ENCODE assay signal across 1 cellular context in genomic region chr13:102845630-102846260, GRCh38.
TF ChIP-seq lines count a peak whose summit lies in the region.

Gene ERCC5, plus strand, starts transcription at chr13:102846032. Its CDS starts 235 bp downstream, at chr13:102846267.

TF ChIP-seq in HEK293, 187 proteins besides CTCF, POLR2A, EP300 and RAD21 (continued from another document and continues in another):
- TF ChIP-seq PRDM2 (tag by site-specific recombination; IDR thresholded peaks at IDR 0.05; ENCODE audit: borderline replicate concordance) (no peak), ZNF146 (tag by site-specific recombination; IDR thresholded peaks at IDR 0.05) (0 out of 2 replicates have a peak, but pooled peaks have one; percentile 17), BCL6B (tag by site-specific recombination; IDR thresholded peaks at IDR 0.05) (no peak), ZNF2 (tag by site-specific recombination; IDR thresholded peaks at IDR 0.05) (peak; percentile 88), KLF9 (tag by site-specific recombination; IDR thresholded peaks at IDR 0.05; ENCODE audit: low read depth) (peak; percentile 47), WT1 (tag by site-specific recombination; IDR thresholded peaks at IDR 0.05) (peak; percentile 51), ZNF18 (tag by site-specific recombination; IDR thresholded peaks at IDR 0.05) (no peak), ZFP69B (tag by site-specific recombination; IDR thresholded peaks at IDR 0.05) (peak; percentile 98), ZNF639 (tag by site-specific recombination; IDR thresholded peaks at IDR 0.05) (peak; percentile 91), OSR2 (tag by site-specific recombination; IDR thresholded peaks at IDR 0.05) (no peak; the same call in 1 of the 2 replicates), ZNF785 (tag by site-specific recombination; IDR thresholded peaks at IDR 0.05) (no peak), ZSCAN4 (tag by site-specific recombination; IDR thresholded peaks at IDR 0.05) (no peak), HOXD13 (CRISPR knock-in tag; IDR thresholded peaks at IDR 0.05; ENCODE audit: borderline replicate concordance) (no peak), AEBP2 (tag by site-specific recombination; IDR thresholded peaks at IDR 0.05; ENCODE audit: borderline replicate concordance) (no peak), ZNF133 (tag by site-specific recombination; IDR thresholded peaks at IDR 0.05) (no peak), ZNF776 (tag by site-specific recombination; IDR thresholded peaks at IDR 0.05; ENCODE audit: borderline replicate concordance) (no peak), ZNF560 (tag by site-specific recombination; IDR thresholded peaks at IDR 0.05; ENCODE audit: borderline replicate concordance) (no peak), ZNF404 (tag by site-specific recombination; IDR thresholded peaks at IDR 0.05) (no peak), ZNF658 (tag by site-specific recombination; IDR thresholded peaks at IDR 0.05) (no peak), ZNF677 (tag by site-specific recombination; IDR thresholded peaks at IDR 0.05) (no peak), ZNF140 (tag by site-specific recombination; IDR thresholded peaks at IDR 0.05) (no peak), ZNF433 (tag by site-specific recombination; IDR thresholded peaks at IDR 0.05; ENCODE audit: low read depth) (no peak), ZNF132 (tag by site-specific recombination; IDR thresholded peaks at IDR 0.05; ENCODE audit: borderline replicate concordance) (no peak), ZBTB17 (tag by site-specific recombination; IDR thresholded peaks at IDR 0.05) (peak; percentile 72; the same call in 1 of the 2 replicates), ZNF24 (tag by site-specific recombination; IDR thresholded peaks at IDR 0.05) (peak; percentile 58; the same call in 1 of the 2 replicates), GLI2 (tag by site-specific recombination; IDR thresholded peaks at IDR 0.05; ENCODE audit: borderline replicate concordance, low read depth) (no peak), REST (tag by site-specific recombination; IDR thresholded peaks at IDR 0.05) (peak; percentile 17; the same call in 1 of the 2 replicates), ZNF624 (tag by site-specific recombination; IDR thresholded peaks at IDR 0.05) (no peak), ZNF521 (tag by site-specific recombination; IDR thresholded peaks at IDR 0.05) (no peak), ZNF394 (tag by site-specific recombination; IDR thresholded peaks at IDR 0.05; ENCODE audit: borderline replicate concordance) (peak; percentile 63; the same call in 1 of the 2 replicates), ZNF48 (tag by site-specific recombination; IDR thresholded peaks at IDR 0.05) (no peak), ZNF211 (tag by site-specific recombination; IDR thresholded peaks at IDR 0.05; ENCODE audit: low read depth) (no peak), ZNF391 (tag by site-specific recombination; IDR thresholded peaks at IDR 0.05; ENCODE audit: borderline replicate concordance, low read depth) (no peak), ZNF768 (tag by site-specific recombination; IDR thresholded peaks at IDR 0.05) (no peak), TCF7L2 (IDR thresholded peaks at IDR 0.05; ENCODE audit: borderline replicate concordance, low read depth, low read length) (no peak), KLF7 (tag by site-specific recombination; IDR thresholded peaks at IDR 0.05; ENCODE audit: borderline replicate concordance) (peak; percentile 79; the same call in 1 of the 2 replicates), ZFP41 (tag by site-specific recombination; IDR thresholded peaks at IDR 0.05; ENCODE audit: borderline replicate concordance) (no peak), ZNF692 (tag by site-specific recombination; IDR thresholded peaks at IDR 0.05) (peak; percentile 98), ZSCAN30 (tag by site-specific recombination; IDR thresholded peaks at IDR 0.05) (peak; percentile 84), KLF10 (tag by site-specific recombination; IDR thresholded peaks at IDR 0.05) (peak; percentile 45), ZNF580 (tag by site-specific recombination; IDR thresholded peaks at IDR 0.05) (no peak), ZNF561 (tag by site-specific recombination; IDR thresholded peaks at IDR 0.05; ENCODE audit: borderline replicate concordance) (peak; percentile 59; the same call in 1 of the 2 replicates), ZNF174 (tag by site-specific recombination; IDR thresholded peaks at IDR 0.05) (no peak), ZBTB8A (tag by site-specific recombination; IDR thresholded peaks at IDR 0.05) (peak; percentile 90), SP2 (tag by site-specific recombination; IDR thresholded peaks at IDR 0.05) (peak; percentile 97), ZNF623 (tag by site-specific recombination; IDR thresholded peaks at IDR 0.05) (no peak), ZNF621 (tag by site-specific recombination; IDR thresholded peaks at IDR 0.05) (no peak)
